Comparison of ENCODE assay signal across 12 cellular contexts in the genomic region with DNA sequence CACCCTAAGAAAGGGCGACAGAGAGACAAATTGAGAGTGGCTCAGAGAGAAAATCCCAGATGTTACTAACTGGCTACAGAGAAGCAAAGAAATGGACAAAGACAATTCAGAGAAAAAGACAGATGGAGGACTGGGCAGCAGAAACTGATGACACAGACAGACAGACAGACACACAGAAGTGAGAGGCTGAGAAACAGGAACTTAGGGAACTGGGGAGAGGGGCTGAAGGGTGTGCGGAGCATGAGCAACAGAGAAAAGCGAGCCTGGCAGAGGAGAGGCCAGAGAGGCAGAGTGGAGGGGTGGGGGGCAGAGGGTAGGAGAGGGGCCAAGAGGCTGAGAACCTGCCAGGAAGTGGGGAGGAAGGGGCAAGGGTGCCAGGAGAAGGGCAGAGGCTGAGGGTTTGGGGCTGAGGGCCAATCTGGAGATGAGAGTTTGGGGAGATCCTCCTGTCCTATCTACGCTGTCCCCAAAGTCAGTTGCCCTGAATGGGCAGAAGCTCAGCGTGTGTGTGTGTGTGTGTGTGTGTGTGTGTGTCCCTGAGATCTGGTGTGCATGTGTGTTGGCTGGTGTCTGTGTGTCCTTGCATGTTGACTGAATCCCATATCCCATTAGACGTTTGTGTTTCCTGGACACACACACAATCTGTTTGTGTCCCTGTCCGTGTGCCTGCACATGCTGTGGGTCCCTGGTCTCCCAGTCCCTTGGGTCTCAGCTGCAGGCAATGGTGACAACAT. TPM values are rescaled to one million over a fixed set of nuclear protein-coding genes. Genes with fewer than 3 reads are reported as not detected.
DNase-seq lines count a peak whose midpoint lies in the region; ATAC-seq and FAIRE-seq lines count a peak whose summit lies in the region.
"Had no signal": no experiment of that assay in that cellular context is flagged by ENCODE, and none has a peak within 500 bp of the region (broad histone marks: within the 10 kb centered on the region; RNA-seq: fewer than 3 reads in every experiment).

No MANE protein-coding gene starts in this region.

- peaks cover 4% of the 10 kb centered on the region for H3K36me3 Mint-ChIP-seq in activated naive CD8-positive, alpha-beta T cell treated with anti-CD3 and anti-CD28 coated beads, Interleukin-2, amount 10 ng/mL, durations not matched to agents 7 days and 5 days
- H3K36me3 Mint-ChIP-seq in activated naive CD8-positive, alpha-beta T cell treated with anti-CD3 and anti-CD28 coated beads, Interleukin-2, amount 50 U/mL, for 24 hours (ENCODE audit: low read depth), result no peaks in the 10 kb centered on the region
- no peaks in the 10 kb centered on the region for H3K36me3 Mint-ChIP-seq in activated T-helper 1 cell treated with anti-CD3 and anti-CD28 coated beads, Interleukin-12 subunit alpha, Interleukin-12 subunit beta, Interleukin-2, Interleukin-4 antibody, amounts not matched to agents 30 ng/mL and 10 ng/mL and 1 ng/mL, durations not matched to agents 14 hours and 24 hours and 36 hours (ENCODE audit: low read depth)

- intact Hi-C loops in activated T-helper 1 cell treated with anti-CD3 and anti-CD28 coated beads, Interleukin-12 subunit alpha, Interleukin-12 subunit beta, Interleukin-2, Interleukin-4 antibody, amounts not matched to agents 30 ng/mL and 10 ng/mL and 1 ng/mL, durations not matched to agents 14 hours and 24 hours and 36 hours (cut with micrococcal nuclease), result no loop called here

- no peaks in the 10 kb centered on the region for H3K9me3 Mint-ChIP-seq in activated naive CD8-positive, alpha-beta T cell treated with anti-CD3 and anti-CD28 coated beads, Interleukin-2, amount 10 ng/mL, durations not matched to agents 7 days and 5 days
- H3K9me3 Mint-ChIP-seq in activated naive CD8-positive, alpha-beta T cell treated with anti-CD3 and anti-CD28 coated beads, Interleukin-2, amount 50 U/mL, for 24 hours, result no peaks in the 10 kb centered on the region
- H3K9me3 Mint-ChIP-seq in activated T-helper 1 cell treated with anti-CD3 and anti-CD28 coated beads, Interleukin-12 subunit alpha, Interleukin-12 subunit beta, Interleukin-2, Interleukin-4 antibody, amounts not matched to agents 30 ng/mL and 10 ng/mL and 1 ng/mL, durations not matched to agents 14 hours and 24 hours and 36 hours, result no peaks in the 10 kb centered on the region
- H3K9me3 Mint-ChIP-seq: activated T-helper 2 cell treated with anti-CD3 and anti-CD28 coated beads, Interferon-gamma antibody, Interleukin-2, Interleukin-4, amounts not matched to agents 10 μg/mL and 5 μg/mL and 100 μg/mL, durations not matched to agents 14 hours and 24 hours and 36 hours had no signal

- H3K27ac Mint-ChIP-seq in activated naive CD8-positive, alpha-beta T cell treated with anti-CD3 and anti-CD28 coated beads, Interleukin-2, amount 10 ng/mL, durations not matched to agents 7 days and 5 days, result peak overlapping the region; percentile 65
- H3K27ac Mint-ChIP-seq in activated naive CD8-positive, alpha-beta T cell treated with anti-CD3 and anti-CD28 coated beads, Interleukin-2, amount 50 U/mL, for 24 hours, result no peak overlapping the region
- peak overlapping the region; percentile 53 for H3K27ac Mint-ChIP-seq in activated T-helper 1 cell treated with anti-CD3 and anti-CD28 coated beads, Interleukin-12 subunit alpha, Interleukin-12 subunit beta, Interleukin-2, Interleukin-4 antibody, amounts not matched to agents 30 ng/mL and 10 ng/mL and 1 ng/mL, durations not matched to agents 14 hours and 24 hours and 36 hours

- H3K4me3 Mint-ChIP-seq in activated naive CD8-positive, alpha-beta T cell treated with anti-CD3 and anti-CD28 coated beads, Interleukin-2, amount 10 ng/mL, durations not matched to agents 7 days and 5 days, result no peak overlapping the region
- H3K4me3 Mint-ChIP-seq in activated naive CD8-positive, alpha-beta T cell treated with anti-CD3 and anti-CD28 coated beads, Interleukin-2, amount 50 U/mL, for 24 hours, result no peak overlapping the region
- H3K4me3 Mint-ChIP-seq in activated T-helper 1 cell treated with anti-CD3 and anti-CD28 coated beads, Interleukin-12 subunit alpha, Interleukin-12 subunit beta, Interleukin-2, Interleukin-4 antibody, amounts not matched to agents 30 ng/mL and 10 ng/mL and 1 ng/mL, durations not matched to agents 14 hours and 24 hours and 36 hours, result peak overlapping the region; percentile 2

- no peak for DNase-seq in activated naive CD8-positive, alpha-beta T cell treated with anti-CD3 and anti-CD28 coated beads, Interleukin-2, amount 10 ng/mL, durations not matched to agents 7 days and 5 days
- no peak for DNase-seq in activated naive CD8-positive, alpha-beta T cell treated with anti-CD3 and anti-CD28 coated beads, Interleukin-2, amount 50 U/mL, for 24 hours
- DNase-seq in Kasumi-1 (lab: John Stamatoyannopoulos, UW) (peak; percentile 18 to 53), urothelium cell line (ENCODE audit: low spot score) (no peak)
- DNase-seq in activated T-helper 1 cell treated with anti-CD3 and anti-CD28 coated beads, Interleukin-12 subunit alpha, Interleukin-12 subunit beta, Interleukin-2, Interleukin-4 antibody, amounts not matched to agents 30 ng/mL and 10 ng/mL and 1 ng/mL, durations not matched to agents 14 hours and 24 hours and 36 hours (ENCODE audit: low spot score), result no peak
- DNase-seq: right lobe of liver; stimulated activated CD4-positive, alpha-beta T cell treated with anti-CD3 and anti-CD28 coated beads, Interleukin-2, amount 100 ng/mL, for 48 hours; uterus had no signal

- peak; percentile 42 for FAIRE-seq in urothelium cell line (lab: Jason Lieb, UNC)

- peaks cover 35% of the 10 kb centered on the region for H3K4me1 Mint-ChIP-seq in activated naive CD8-positive, alpha-beta T cell treated with anti-CD3 and anti-CD28 coated beads, Interleukin-2, amount 10 ng/mL, durations not matched to agents 7 days and 5 days
- peaks cover 56% of the 10 kb centered on the region for H3K4me1 Mint-ChIP-seq in activated naive CD8-positive, alpha-beta T cell treated with anti-CD3 and anti-CD28 coated beads, Interleukin-2, amount 50 U/mL, for 24 hours
- peaks cover 52% of the 10 kb centered on the region for H3K4me1 Mint-ChIP-seq in activated T-helper 1 cell treated with anti-CD3 and anti-CD28 coated beads, Interleukin-12 subunit alpha, Interleukin-12 subunit beta, Interleukin-2, Interleukin-4 antibody, amounts not matched to agents 30 ng/mL and 10 ng/mL and 1 ng/mL, durations not matched to agents 14 hours and 24 hours and 36 hours (ENCODE audit: low read depth)

- no peak for ATAC-seq in activated naive CD8-positive, alpha-beta T cell treated with anti-CD3 and anti-CD28 coated beads, Interleukin-2, amount 10 ng/mL, durations not matched to agents 7 days and 5 days (ENCODE audit: low read depth)
- ATAC-seq in activated naive CD8-positive, alpha-beta T cell treated with anti-CD3 and anti-CD28 coated beads, Interleukin-2, amount 50 U/mL, for 24 hours, result no peak
- no peak for ATAC-seq in GM18858 (IDR thresholded peaks at IDR 0.05; ENCODE audit: unreplicated experiment)
- no peak for ATAC-seq in GM19467 (IDR thresholded peaks at IDR 0.05; ENCODE audit: unreplicated experiment)

- POLR2A ChIA-PET in activated naive CD8-positive, alpha-beta T cell treated with anti-CD3 and anti-CD28 coated beads, Interleukin-2, amount 10 ng/mL, durations not matched to agents 7 days and 5 days (lab: Charles Lee), result interaction anchor here (0.7 to 1.5 kb wide), 4 partner anchors 38 to 73 kb away, joined by 3 to 7 read pairs (median 3); no protein-coding TSS in a partner anchor

- peaks cover 28% of the 10 kb centered on the region for H3K27me3 Mint-ChIP-seq in activated naive CD8-positive, alpha-beta T cell treated with anti-CD3 and anti-CD28 coated beads, Interleukin-2, amount 10 ng/mL, durations not matched to agents 7 days and 5 days
- H3K27me3 Mint-ChIP-seq in activated naive CD8-positive, alpha-beta T cell treated with anti-CD3 and anti-CD28 coated beads, Interleukin-2, amount 50 U/mL, for 24 hours, result peaks cover 20% of the 10 kb centered on the region
- peaks cover 24% of the 10 kb centered on the region for H3K27me3 Mint-ChIP-seq in activated T-helper 1 cell treated with anti-CD3 and anti-CD28 coated beads, Interleukin-12 subunit alpha, Interleukin-12 subunit beta, Interleukin-2, Interleukin-4 antibody, amounts not matched to agents 30 ng/mL and 10 ng/mL and 1 ng/mL, durations not matched to agents 14 hours and 24 hours and 36 hours (ENCODE audit: insufficient read depth)

RNA-seq across cellular contexts. Expression of a gene that starts 5.6 kb away (rescaled TPM):
- 1 to 10 TPM; 4.3 to 4.5 TPM for total RNA-seq in activated naive CD8-positive, alpha-beta T cell treated with anti-CD3 and anti-CD28 coated beads, Interleukin-2, amount 10 ng/mL, durations not matched to agents 7 days and 5 days
- 3.1 TPM in 2 replicates for total RNA-seq in activated T-helper 1 cell treated with anti-CD3 and anti-CD28 coated beads, Interleukin-12 subunit alpha, Interleukin-12 subunit beta, Interleukin-2, Interleukin-4 antibody, amounts not matched to agents 30 ng/mL and 10 ng/mL and 1 ng/mL, durations not matched to agents 14 hours and 24 hours and 36 hours
- total RNA-seq: GM23248, right lobe of liver had no signal

RNA-seq across cellular contexts. Expression of a gene that starts 25.3 kb away (rescaled TPM):
- total RNA-seq in activated naive CD8-positive, alpha-beta T cell treated with anti-CD3 and anti-CD28 coated beads, Interleukin-2, amount 10 ng/mL, durations not matched to agents 7 days and 5 days, result 10 to 100 TPM; 85.3 to 87.3 TPM
- 36.2 and 41.3 TPM in 2 replicates for total RNA-seq in activated T-helper 1 cell treated with anti-CD3 and anti-CD28 coated beads, Interleukin-12 subunit alpha, Interleukin-12 subunit beta, Interleukin-2, Interleukin-4 antibody, amounts not matched to agents 30 ng/mL and 10 ng/mL and 1 ng/mL, durations not matched to agents 14 hours and 24 hours and 36 hours

RNA-seq across cellular contexts. Expression of a gene that starts 50.9 kb away (rescaled TPM):
- 100 to 1,000 TPM; 807 to 824 TPM for total RNA-seq in activated naive CD8-positive, alpha-beta T cell treated with anti-CD3 and anti-CD28 coated beads, Interleukin-2, amount 10 ng/mL, durations not matched to agents 7 days and 5 days
- total RNA-seq in activated T-helper 1 cell treated with anti-CD3 and anti-CD28 coated beads, Interleukin-12 subunit alpha, Interleukin-12 subunit beta, Interleukin-2, Interleukin-4 antibody, amounts not matched to agents 30 ng/mL and 10 ng/mL and 1 ng/mL, durations not matched to agents 14 hours and 24 hours and 36 hours, result 386 and 392 TPM in 2 replicates

RNA-seq across cellular contexts. Expression of a gene that starts 56.8 kb away (rescaled TPM):
- total RNA-seq in activated naive CD8-positive, alpha-beta T cell treated with anti-CD3 and anti-CD28 coated beads, Interleukin-2, amount 10 ng/mL, durations not matched to agents 7 days and 5 days, result 10 to 100 TPM; 28.0 to 29.8 TPM
- 2.7 and 2.9 TPM in 2 replicates for total RNA-seq in activated T-helper 1 cell treated with anti-CD3 and anti-CD28 coated beads, Interleukin-12 subunit alpha, Interleukin-12 subunit beta, Interleukin-2, Interleukin-4 antibody, amounts not matched to agents 30 ng/mL and 10 ng/mL and 1 ng/mL, durations not matched to agents 14 hours and 24 hours and 36 hours
- total RNA-seq: GM23248 had no signal

Comparison
In these comparisons a context has a peak if more than half of its experiments do, and no peak if none do; other contexts are left out.
1. DNase-seq: peak in Kasumi-1 (2 of 2); none in activated naive CD8-positive, alpha-beta T cell treated with anti-CD3 and anti-CD28 coated beads, Interleukin-2, amount 10 ng/mL, durations not matched to agents 7 days and 5 days (single experiment), activated naive CD8-positive, alpha-beta T cell treated with anti-CD3 and anti-CD28 coated beads, Interleukin-2, amount 50 U/mL, for 24 hours (single experiment), activated T-helper 1 cell treated with anti-CD3 and anti-CD28 coated beads, Interleukin-12 subunit alpha, Interleukin-12 subunit beta, Interleukin-2, Interleukin-4 antibody, amounts not matched to agents 30 ng/mL and 10 ng/mL and 1 ng/mL, durations not matched to agents 14 hours and 24 hours and 36 hours (single experiment) and urothelium cell line (single experiment).